ENCODE assay signal across 1 cellular context in genomic region chr11:119782673-119783072, GRCh38.
TF ChIP-seq lines count a peak whose summit lies in the region.

No MANE protein-coding gene starts in this region.

TF ChIP-seq in IMR-90, 13 proteins besides CTCF, POLR2A, EP300 and RAD21 (continued from another document):
- TF ChIP-seq ELK1 (IDR thresholded peaks at IDR 0.05; ENCODE audit: borderline replicate concordance, low read depth, low read length) = no peak
- TF ChIP-seq NFE2L2 (IDR thresholded peaks at IDR 0.05; ENCODE audit: low read depth, low read length) = no peak
- TF ChIP-seq RCOR1 (IDR thresholded peaks at IDR 0.05; ENCODE audit: insufficient replicate concordance, low read length) = no peak
- TF ChIP-seq CHD1 (IDR thresholded peaks at IDR 0.05; ENCODE audit: low read depth, low read length) = no peak
- TF ChIP-seq FOS (IDR thresholded peaks at IDR 0.05; ENCODE audit: low read depth, low read length) = no peak
- TF ChIP-seq USF2 (IDR thresholded peaks at IDR 0.05; ENCODE audit: low read depth, low read length) = no peak
- TF ChIP-seq MXI1 (IDR thresholded peaks at IDR 0.05; ENCODE audit: borderline replicate concordance, low read depth, low read length) = no peak
- no peak for TF ChIP-seq CEBPB (IDR thresholded peaks at IDR 0.05; ENCODE audit: low read depth, low read length)
- no peak for TF ChIP-seq RFX5 (IDR thresholded peaks at IDR 0.05; ENCODE audit: low read depth, low read length)
TF ChIP-seq in IMR-90: peak in this region for 0.
